In genomic region chr6:70080443-70081062, GRCh38 we compare ENCODE assay signal across 17 cellular contexts.
"Had no signal": no experiment of that assay in that cellular context is flagged by ENCODE, and none has a peak within 500 bp of the region (broad histone marks: within the 10 kb centered on the region; RNA-seq: fewer than 3 reads in every experiment).

No MANE protein-coding gene starts in this region.

- H3K27me3 ChIP-seq: colonic mucosa, esophagus squamous epithelium, heart left ventricle, right lobe of liver, testis, vagina had no signal

- H3K36me3 ChIP-seq: colonic mucosa, esophagus squamous epithelium, heart left ventricle, right lobe of liver, vagina had no signal

- ATAC-seq: activated CD8-positive, alpha-beta T cell treated with anti-CD3 and anti-CD28 coated beads, Interleukin-2, amount 10 ng/mL, durations not matched to agents 7 days and 5 days; heart left ventricle; right lobe of liver; stimulated activated naive B cell treated with anti-CD40 and anti-IgM and Interleukin-4, amounts not matched to agents 10 μg/mL and 1 μg/mL and 100 μg/mL, for 72 hours had no signal

- DNase-seq: activated CD4-positive, alpha-beta T cell treated with anti-CD3 and anti-CD28 coated beads for 1 hour; activated CD4-positive, alpha-beta T cell treated with anti-CD3 and anti-CD28 coated beads, Interleukin-2, amount 50 U/mL, for 1 hour; activated CD8-positive, alpha-beta T cell treated with anti-CD3 and anti-CD28 coated beads, Interleukin-2, amount 10 ng/mL, durations not matched to agents 7 days and 5 days; activated gamma-delta T cell treated with Interleukin-2 at 50 U/mL for 16 hours; activated T-cell treated with anti-CD3 and anti-CD28 coated beads, Interleukin-2, amount 50 U/mL, for 1 hour; aorta; central memory CD4-positive, alpha-beta T cell; colonic mucosa; esophagus squamous epithelium; heart left ventricle; occipital lobe; right lobe of liver; stimulated activated CD4-positive, alpha-beta T cell treated with anti-CD3 and anti-CD28 coated beads, Interleukin-2, amount 100 ng/mL, for 48 hours; stimulated activated CD8-positive, alpha-beta memory T cell treated with anti-CD3 and anti-CD28 coated beads, Interleukin-4, amount 100 ng/mL, for 48 hours; stimulated activated naive B cell treated with anti-CD40 and anti-IgM and Interleukin-4, amounts not matched to agents 10 μg/mL and 1 μg/mL and 100 μg/mL, for 72 hours; testis had no signal

- H3K4me3 ChIP-seq: colonic mucosa, esophagus squamous epithelium, heart left ventricle, right lobe of liver, testis, vagina had no signal
